ENCODE assay signal across 1 cellular context in the genomic region with DNA sequence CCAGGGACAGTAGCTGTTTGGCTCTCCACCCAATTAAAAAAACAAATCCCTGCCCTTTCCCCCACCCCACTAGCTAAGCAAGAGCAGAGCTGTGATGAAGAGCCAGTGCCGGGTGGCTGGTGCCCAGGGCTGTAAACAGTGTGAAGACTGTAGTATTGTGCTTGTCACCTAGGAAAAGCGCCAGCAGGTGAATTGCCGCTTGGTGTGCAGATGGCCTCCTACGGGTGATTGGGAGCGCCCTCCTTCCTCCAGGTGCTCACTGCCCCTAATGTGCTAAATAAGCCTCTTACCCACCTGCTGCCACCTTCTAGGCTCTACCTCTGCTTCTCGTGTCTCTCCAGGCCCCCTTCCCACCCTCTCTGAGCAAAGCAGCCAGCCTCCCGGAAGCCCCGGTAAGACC.
TF ChIP-seq lines count a peak whose summit lies in the region.

No MANE protein-coding gene starts in this region.

TF ChIP-seq in IMR-90, 13 proteins besides CTCF, POLR2A, EP300 and RAD21 (continued from another document):
- TF ChIP-seq, protein P1, sequence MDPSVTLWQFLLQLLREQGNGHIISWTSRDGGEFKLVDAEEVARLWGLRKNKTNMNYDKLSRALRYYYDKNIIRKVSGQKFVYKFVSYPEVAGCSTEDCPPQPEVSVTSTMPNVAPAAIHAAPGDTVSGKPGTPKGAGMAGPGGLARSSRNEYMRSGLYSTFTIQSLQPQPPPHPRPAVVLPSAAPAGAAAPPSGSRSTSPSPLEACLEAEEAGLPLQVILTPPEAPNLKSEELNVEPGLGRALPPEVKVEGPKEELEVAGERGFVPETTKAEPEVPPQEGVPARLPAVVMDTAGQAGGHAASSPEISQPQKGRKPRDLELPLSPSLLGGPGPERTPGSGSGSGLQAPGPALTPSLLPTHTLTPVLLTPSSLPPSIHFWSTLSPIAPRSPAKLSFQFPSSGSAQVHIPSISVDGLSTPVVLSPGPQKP (IDR thresholded peaks at IDR 0.05; ENCODE audit: borderline replicate concordance, low read depth, low read length): no peak
- TF ChIP-seq RCOR1 (IDR thresholded peaks at IDR 0.05; ENCODE audit: insufficient replicate concordance, low read length): no peak
- no peak for TF ChIP-seq MAFK (IDR thresholded peaks at IDR 0.05; ENCODE audit: low read depth, low read length)
- TF ChIP-seq BHLHE40 (IDR thresholded peaks at IDR 0.05; ENCODE audit: low read depth, low read length): no peak
- TF ChIP-seq CEBPB (IDR thresholded peaks at IDR 0.05; ENCODE audit: low read depth, low read length): no peak
- no peak for TF ChIP-seq RFX5 (IDR thresholded peaks at IDR 0.05; ENCODE audit: low read depth, low read length)
